Comparison of ENCODE assay signal across 12 cellular contexts in the genomic region with DNA sequence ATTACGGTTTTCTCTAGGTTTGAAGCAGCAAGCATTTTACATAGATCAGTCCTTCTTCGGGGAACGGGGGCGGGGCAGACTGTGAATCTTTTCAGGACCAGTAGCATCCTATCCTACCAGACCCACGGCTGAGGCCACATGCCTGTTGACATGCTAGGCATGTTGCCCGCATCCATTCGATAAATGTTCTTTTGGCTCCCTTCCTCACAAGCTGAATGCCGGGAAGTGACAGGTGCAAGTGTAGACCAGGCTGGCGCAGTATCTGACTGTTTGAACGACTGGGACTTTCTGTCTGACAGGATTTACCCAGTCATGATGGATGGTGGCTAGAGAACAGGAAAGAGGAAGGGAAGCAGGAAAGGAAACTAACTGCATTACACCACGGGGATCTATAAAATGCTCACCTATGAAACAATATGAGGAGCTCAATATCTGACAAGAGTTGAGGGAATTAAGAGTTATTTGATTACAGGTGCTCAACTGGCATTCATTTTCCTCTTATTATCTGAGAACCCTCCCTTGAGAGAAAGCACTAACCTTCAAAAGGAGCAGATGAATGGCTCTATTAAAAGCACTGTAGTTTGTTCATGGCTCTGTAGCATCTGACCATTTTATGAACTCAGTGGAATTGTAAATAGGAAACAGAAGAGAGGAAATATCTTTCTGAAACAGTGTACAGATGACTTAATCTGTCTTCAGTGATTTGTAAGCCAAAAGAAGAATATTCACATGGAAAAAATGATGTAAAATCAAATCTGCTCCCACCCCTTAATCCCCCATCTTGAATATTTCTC.
DNase-seq lines count a peak whose midpoint lies in the region; ATAC-seq lines count a peak whose summit lies in the region.
"Had no signal": no experiment of that assay in that cellular context is flagged by ENCODE, and none has a peak within 500 bp of the region (broad histone marks: within the 10 kb centered on the region; RNA-seq: fewer than 3 reads in every experiment).

No MANE protein-coding gene starts in this region.

- ATAC-seq in HG03439 (IDR thresholded peaks at IDR 0.05; ENCODE audit: unreplicated experiment): no peak
- ATAC-seq: activated CD8-positive, alpha-beta T cell treated with anti-CD3 and anti-CD28 coated beads for 36 hours; GM12878; naive thymus-derived CD4-positive, alpha-beta T cell had no signal

- H3K9ac ChIP-seq in skeletal muscle tissue (ENCODE audit: low read depth in 1 of 3, low read length in 3 of 3): peak overlapping the region in 1 of 3 donors; percentile 36

- peak; percentile 59 to 61 for DNase-seq in NCI-H187 (lab: John Stamatoyannopoulos, UW)
- peak; percentile 70 for DNase-seq in NCI-H774 (lab: John Stamatoyannopoulos, UW)
- peak; percentile 9 for DNase-seq in inferior parietal cortex (ENCODE audit: extremely low spot score)
- DNase-seq in NCI-H226: no peak
- no peak for DNase-seq in NAMALWA (ENCODE audit: low spot score)
- DNase-seq: activated CD8-positive, alpha-beta T cell treated with anti-CD3 and anti-CD28 coated beads for 36 hours; naive thymus-derived CD4-positive, alpha-beta T cell; NCI-H1694; stimulated activated CD4-positive, alpha-beta T cell treated with anti-CD3 and anti-CD28 coated beads, Interleukin-4, amount 100 ng/mL, for 1 hour had no signal

- H3K27ac ChIP-seq in skeletal muscle tissue (ENCODE audit: low read depth, low read length): peak overlapping the region; percentile 59

- H3K36me3 ChIP-seq in skeletal muscle tissue (ENCODE audit: control insufficient read depth in 3 of 3, insufficient read depth in 3 of 3, low read length in 3 of 3): no peaks in the 10 kb centered on the region

- peak overlapping the region in 1 of 3 donors; percentile 14 for H3K4me3 ChIP-seq in skeletal muscle tissue (ENCODE audit: low read length in 3 of 3)
- H3K4me3 ChIP-seq: GM12878 had no signal

- H3K4me1 ChIP-seq in skeletal muscle tissue (ENCODE audit: control insufficient read depth in 3 of 3, insufficient read depth in 3 of 3, low read length in 3 of 3): peaks cover 0 to 8% (median 5%) of the 10 kb centered on the region in 3 donors

- no peaks in the 10 kb centered on the region for H3K9me3 ChIP-seq in skeletal muscle tissue (ENCODE audit: control insufficient read depth in 3 of 3, low read length in 3 of 3)

- no peaks in the 10 kb centered on the region for H3K27me3 ChIP-seq in skeletal muscle tissue (ENCODE audit: control insufficient read depth in 3 of 3, insufficient read depth in 3 of 3, low read length in 3 of 3)

Comparison
In these comparisons a context has a peak if more than half of its experiments do, and no peak if none do; other contexts are left out.
1. DNase-seq: peak in NCI-H187 (2 of 2), NCI-H774 (single experiment) and inferior parietal cortex (single experiment); none in NCI-H226 (single experiment) and NAMALWA (single experiment).